Comparison of ENCODE assay signal across 8 cellular contexts in the genomic region with DNA sequence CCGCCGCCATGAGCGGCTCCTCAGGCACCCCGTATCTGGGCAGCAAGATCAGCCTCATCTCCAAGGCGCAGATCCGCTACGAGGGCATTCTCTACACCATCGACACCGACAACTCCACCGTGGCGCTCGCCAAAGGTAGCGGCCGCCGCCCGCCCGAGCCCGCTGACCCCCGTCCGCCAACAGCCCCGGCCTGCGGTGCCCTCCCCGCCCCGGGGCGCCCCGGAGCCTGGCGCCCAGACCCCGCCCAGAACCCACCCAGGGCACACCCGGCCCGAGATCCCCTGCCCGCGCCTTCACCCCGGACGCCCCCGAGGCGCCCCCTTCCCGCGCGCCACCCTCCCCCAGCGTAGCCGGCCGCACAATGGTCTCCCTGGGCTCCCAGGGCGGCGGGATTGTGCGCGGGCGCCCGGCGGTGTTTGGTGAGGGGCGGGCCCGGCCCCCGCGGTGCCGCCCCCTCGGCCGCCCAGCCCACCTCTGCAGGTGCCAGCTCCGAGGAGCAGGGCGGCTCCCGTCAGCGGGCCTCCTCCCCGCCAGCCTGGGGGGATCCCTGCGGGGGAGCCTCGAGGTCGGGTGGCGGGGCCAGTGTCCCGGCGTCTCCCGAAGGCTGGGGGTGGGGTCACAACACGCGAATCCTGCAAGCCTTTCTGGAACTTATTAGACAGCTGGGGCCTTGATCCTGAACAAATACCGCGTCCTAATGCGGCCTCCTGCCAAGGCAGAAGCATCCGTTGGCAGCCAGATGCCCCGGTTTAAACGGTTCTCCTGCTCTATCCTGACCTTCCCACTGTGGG. TPM values are rescaled to one million over a fixed set of nuclear protein-coding genes. Genes with fewer than 3 reads are reported as not detected.
DNase-seq lines count a peak whose midpoint lies in the region; ATAC-seq, FAIRE-seq and TF ChIP-seq lines count a peak whose summit lies in the region.

No MANE protein-coding gene starts in this region.

- DNase-seq in activated T-cell treated with anti-CD3 and anti-CD28 coated beads for 1 hour (ENCODE audit: low read depth) (peak; percentile 27), activated T-cell treated with anti-CD3 and anti-CD28 coated beads for 4 hours (no peak), NCI-H2196 (lab: John Stamatoyannopoulos, UW; ENCODE audit: unreplicated experiment) (peak; percentile 62), fibroblast of peridontal ligament (ENCODE audit: extremely low read depth) (peak; percentile 31), osteocyte (ENCODE audit: extremely low spot score, unreplicated experiment) (no peak), H54 (ENCODE audit: insufficient read length, low spot score) (no peak)
- DNase-seq in activated T-cell treated with anti-CD3 and anti-CD28 coated beads, Interleukin-2, amount 50 U/mL, for 24 hours: peak; percentile 65

- no peaks in the 10 kb centered on the region for H3K9me3 Mint-ChIP-seq in activated T-cell treated with anti-CD3 and anti-CD28 coated beads, Interleukin-2, amount 50 U/mL, for 24 hours
- no peaks in the 10 kb centered on the region for H3K9me3 Mint-ChIP-seq in osteocyte (ENCODE audit: unreplicated experiment)

- H3K27me3 Mint-ChIP-seq in activated T-cell treated with anti-CD3 and anti-CD28 coated beads, Interleukin-2, amount 50 U/mL, for 24 hours: no peaks in the 10 kb centered on the region
- peaks cover 12% of the 10 kb centered on the region for H3K27me3 Mint-ChIP-seq in osteocyte (ENCODE audit: unreplicated experiment)

- H3K4me3 Mint-ChIP-seq in activated T-cell treated with anti-CD3 and anti-CD28 coated beads, Interleukin-2, amount 50 U/mL, for 24 hours: peak overlapping the region; percentile 84
- peak overlapping the region; percentile 79 for H3K4me3 Mint-ChIP-seq in osteocyte (ENCODE audit: unreplicated experiment)

- no peak for FAIRE-seq in H54 (lab: Jason Lieb, UNC)

- TF ChIP-seq CTCF in osteocyte (IDR thresholded peaks at IDR 0.05): no peak

- peaks cover 47% of the 10 kb centered on the region for H3K36me3 Mint-ChIP-seq in activated T-cell treated with anti-CD3 and anti-CD28 coated beads, Interleukin-2, amount 50 U/mL, for 24 hours (ENCODE audit: low read depth)
- peaks cover 18% of the 10 kb centered on the region for H3K36me3 Mint-ChIP-seq in osteocyte (ENCODE audit: unreplicated experiment)

- TF ChIP-seq POLR2A in H54 (IDR thresholded peaks at IDR 0.05; ENCODE audit: low read depth, low read length): no peak

- peaks cover 54% of the 10 kb centered on the region for H3K4me1 Mint-ChIP-seq in activated T-cell treated with anti-CD3 and anti-CD28 coated beads, Interleukin-2, amount 50 U/mL, for 24 hours (ENCODE audit: low read depth)
- peaks cover 25% of the 10 kb centered on the region for H3K4me1 Mint-ChIP-seq in osteocyte (ENCODE audit: unreplicated experiment)

- peak overlapping the region; percentile 75 for H3K27ac Mint-ChIP-seq in activated T-cell treated with anti-CD3 and anti-CD28 coated beads, Interleukin-2, amount 50 U/mL, for 24 hours
- H3K27ac Mint-ChIP-seq in osteocyte (ENCODE audit: unreplicated experiment): peak overlapping the region; percentile 60

- peak; percentile 12 for ATAC-seq in HG02763 (IDR thresholded peaks at IDR 0.05; ENCODE audit: unreplicated experiment)

RNA-seq across cellular contexts. Expression of gene LSM14B, which starts 0.6 kb away (rescaled TPM):
- 67.8 and 68.7 TPM in 2 replicates for total RNA-seq in osteocyte

RNA-seq across cellular contexts. Expression of gene PSMA7, which starts 20.3 kb away (rescaled TPM):
- total RNA-seq in osteocyte: 209 and 217 TPM in 2 replicates

RNA-seq across cellular contexts. Expression of gene SS18L1, which starts 20.7 kb away (rescaled TPM):
- 18.3 and 19.9 TPM in 2 replicates for total RNA-seq in osteocyte

RNA-seq across cellular contexts. Expression of gene TAF4, which starts 57.2 kb away (rescaled TPM):
- 17.3 and 22.8 TPM in 2 replicates for total RNA-seq in osteocyte

RNA-seq across cellular contexts. Expression of gene MTG2, which starts 60.0 kb away (rescaled TPM):
- total RNA-seq in osteocyte: 29.3 and 30.7 TPM in 2 replicates

Comparison
In these comparisons a context has a peak if more than half of its experiments do, and no peak if none do; other contexts are left out.
1. DNase-seq: peak in activated T-cell treated with anti-CD3 and anti-CD28 coated beads for 1 hour (single experiment), NCI-H2196 (single experiment), activated T-cell treated with anti-CD3 and anti-CD28 coated beads, Interleukin-2, amount 50 U/mL, for 24 hours (single experiment) and fibroblast of peridontal ligament (single experiment); none in activated T-cell treated with anti-CD3 and anti-CD28 coated beads for 4 hours (single experiment), osteocyte (single experiment) and H54 (single experiment).